Comparison of ENCODE assay signal across 21 cellular contexts in genomic region chr12:57553343-57554202, GRCh38. TPM values are rescaled to one million over a fixed set of nuclear protein-coding genes. Genes with fewer than 3 reads are reported as not detected.
A peak's percentile ranks its signal among the peaks of the same experiment; 100 is the strongest.
DNase-seq lines count a peak whose midpoint lies in the region; ATAC-seq lines count a peak whose summit lies in the region.
"Had no signal": no experiment of that assay in that cellular context is flagged by ENCODE, and none has a peak within 500 bp of the region (broad histone marks: within the 10 kb centered on the region; RNA-seq: fewer than 3 reads in every experiment).

No MANE protein-coding gene starts in this region.

- no peak overlapping the region for H3K9ac ChIP-seq in mesendoderm (ENCODE audit: low read length)

- H3K4me1 ChIP-seq in SJSA1 (replicated peaks): peaks cover 28% of the 10 kb centered on the region
- peaks cover 38% of the 10 kb centered on the region for H3K4me1 ChIP-seq in neuron (ENCODE audit: insufficient read depth, low read length)
- H3K4me1 ChIP-seq in mesendoderm (ENCODE audit: control insufficient read depth, low read depth, low read length): no peaks in the 10 kb centered on the region
- H3K4me1 ChIP-seq: prostate gland had no signal

- WGBS in mesendoderm (ENCODE audit: extremely low coverage, insufficient coverage, low lambda C conversion rate): no CpG with 5 or more reads among the region's 7 CpGs

- no peaks in the 10 kb centered on the region for H3K79me2 ChIP-seq in mesendoderm (ENCODE audit: control insufficient read depth, insufficient read depth, low read length)

- H3K27me3 ChIP-seq in SJSA1 (replicated peaks): 0 out of 2 replicates have a peak, but pooled peaks cover 4% of the 10 kb centered on the region
- peaks cover 7% of the 10 kb centered on the region for H3K27me3 ChIP-seq in neuron (ENCODE audit: insufficient read depth, low read length)
- peaks cover 2% of the 10 kb centered on the region for H3K27me3 ChIP-seq in mesendoderm (ENCODE audit: insufficient read depth, low read length, poor library complexity)

- H3K4ac ChIP-seq in mesendoderm (ENCODE audit: low read depth, low read length): no peak overlapping the region

- H4K8ac ChIP-seq in mesendoderm (ENCODE audit: low read depth, low read length): no peak overlapping the region

- H3K36me3 ChIP-seq in SJSA1 (no peaks in the 10 kb centered on the region), neuron (ENCODE audit: insufficient read depth, low read length) (no peaks in the 10 kb centered on the region), mesendoderm (ENCODE audit: control insufficient read depth, insufficient read depth, low read length) (no peaks in the 10 kb centered on the region)
- H3K36me3 ChIP-seq: prostate gland had no signal

- no peak overlapping the region for H2BK5ac ChIP-seq in mesendoderm (ENCODE audit: low read length)

- DNase-seq in DMS79 treated with DMSO at 0.1 percent for 48 hours (lab: John Stamatoyannopoulos, UW) (peak; percentile 86), NCI-H1436 (lab: John Stamatoyannopoulos, UW) (peak; percentile 69), SJSA1 (ENCODE audit: low read depth in 1 of 2, low spot score in 2 of 2) (peak; percentile 77 to 81), mesendoderm (no peak), DMS153 treated with DMSO at 0.1 percent for 48 hours (lab: John Stamatoyannopoulos, UW; ENCODE audit: unreplicated experiment) (no peak)
- DNase-seq: activated CD4-positive, alpha-beta T cell treated with anti-CD3 and anti-CD28 coated beads for 36 hours; activated naive CD4-positive, alpha-beta T cell treated with anti-CD3 and anti-CD28 coated beads, Interleukin-2, amount 50 U/mL, for 16 hours; activated T-cell treated with anti-CD3 and anti-CD28 coated beads, Interleukin-2, amount 50 U/mL, for 72 hours; caudate nucleus; CD8-positive, alpha-beta T cell; GF-D8; KG1; midbrain; NCI-H2171; SHP77 treated with DMSO at 0.1 percent for 48 hours had no signal

- H3K27ac ChIP-seq in SJSA1 (no peak overlapping the region), mesendoderm (ENCODE audit: low read depth, low read length) (no peak overlapping the region)
- H3K27ac ChIP-seq: prostate gland had no signal

- H2BK120ac ChIP-seq in mesendoderm (ENCODE audit: low read depth, low read length): no peak overlapping the region

- no peak overlapping the region for H2AK5ac ChIP-seq in mesendoderm (ENCODE audit: low read length)

- H3K56ac ChIP-seq in mesendoderm (ENCODE audit: low read length): no peak overlapping the region

- no peak for ATAC-seq in HG03469 (IDR thresholded peaks at IDR 0.05; ENCODE audit: unreplicated experiment)
- ATAC-seq: activated CD4-positive, alpha-beta T cell treated with anti-CD3 and anti-CD28 coated beads for 36 hours; activated T-cell treated with anti-CD3 and anti-CD28 coated beads, Interleukin-2, amount 50 U/mL, for 72 hours; CD8-positive, alpha-beta T cell; HCT116; left lobe of liver; natural killer cell treated with Interleukin-12 subunit alpha and Interleukin-12 subunit beta and Interleukin-15 and Interleukin-18, amount 100 ng/mL, for 72 hours had no signal

- H3K18ac ChIP-seq in mesendoderm (ENCODE audit: low read length): no peak overlapping the region

- no peak overlapping the region for H2AFZ ChIP-seq in neuron (ENCODE audit: low read depth, low read length)

- H2BK15ac ChIP-seq in mesendoderm (replicated peaks; ENCODE audit: low read depth): no peak overlapping the region

- H3K4me3 ChIP-seq in SJSA1 (no peak overlapping the region), neuron (ENCODE audit: low read length) (peak overlapping the region; percentile 71), mesendoderm (ENCODE audit: low read length) (no peak overlapping the region)
- H3K4me3 ChIP-seq: prostate gland had no signal

- no peaks in the 10 kb centered on the region for H3K79me1 ChIP-seq in mesendoderm (ENCODE audit: low read length)

- no peak overlapping the region for H4K5ac ChIP-seq in mesendoderm (ENCODE audit: low read length)

- H3K9me3 ChIP-seq in SJSA1 (replicated peaks) (no peaks in the 10 kb centered on the region), neuron (ENCODE audit: low read length) (no peaks in the 10 kb centered on the region)
- H3K9me3 ChIP-seq: prostate gland had no signal

- H3K23ac ChIP-seq in mesendoderm (ENCODE audit: low read length): no peak overlapping the region

- no peak overlapping the region for H3K4me2 ChIP-seq in mesendoderm (ENCODE audit: low read length)

RNA-seq across cellular contexts. Expression of gene KIF5A, which starts 3.7 kb away (rescaled TPM):
- 2.1 and 2.8 TPM in 2 replicates for total RNA-seq in SJSA1 (2014; rRNA removed; shearing (Covaris generic))
- 2.4 TPM for polyA plus RNA-seq in mesendoderm (2013, experiment 1 of 2)
- polyA plus RNA-seq in mesendoderm (2013, experiment 2 of 2): 2.6 TPM

RNA-seq across cellular contexts. Expression of gene DCTN2, which starts 6.6 kb away (rescaled TPM):
- 3,855 and 4,325 TPM in 2 replicates for total RNA-seq in SJSA1 (2014; rRNA removed; shearing (Covaris generic))
- 63.1 TPM for polyA plus RNA-seq in mesendoderm (2013, experiment 1 of 2)
- 63.6 TPM for polyA plus RNA-seq in mesendoderm (2013, experiment 2 of 2)

RNA-seq across cellular contexts. Expression of gene MBD6, which starts 30.9 kb away (rescaled TPM):
- 63.3 and 70.5 TPM in 2 replicates for total RNA-seq in SJSA1 (2014; rRNA removed; shearing (Covaris generic))
- polyA plus RNA-seq in mesendoderm (2013, experiment 1 of 2): 18.9 TPM
- 17.3 TPM for polyA plus RNA-seq in mesendoderm (2013, experiment 2 of 2)

RNA-seq across cellular contexts. Expression of gene DDIT3, which starts 33.3 kb away (rescaled TPM):
- 564 and 686 TPM in 2 replicates for total RNA-seq in SJSA1 (2014; rRNA removed; shearing (Covaris generic))
- 8.2 TPM for polyA plus RNA-seq in mesendoderm (2013, experiment 1 of 2)
- 7.6 TPM for polyA plus RNA-seq in mesendoderm (2013, experiment 2 of 2)

RNA-seq across cellular contexts. Expression of gene PIP4K2C, which starts 37.4 kb away (rescaled TPM):
- total RNA-seq in SJSA1 (2014; rRNA removed; shearing (Covaris generic)): 544 and 654 TPM in 2 replicates
- polyA plus RNA-seq in mesendoderm (2013, experiment 1 of 2): 18.6 TPM
- 18.6 TPM for polyA plus RNA-seq in mesendoderm (2013, experiment 2 of 2)

Comparison
In these comparisons a context has a peak if more than half of its experiments do, and no peak if none do; other contexts are left out.
1. DNase-seq: peak in DMS79 treated with DMSO at 0.1 percent for 48 hours (single experiment), NCI-H1436 (single experiment) and SJSA1 (2 of 2); none in mesendoderm (single experiment) and DMS153 treated with DMSO at 0.1 percent for 48 hours (single experiment).